Comparison of ENCODE assay signal across 20 cellular contexts in the genomic region with DNA sequence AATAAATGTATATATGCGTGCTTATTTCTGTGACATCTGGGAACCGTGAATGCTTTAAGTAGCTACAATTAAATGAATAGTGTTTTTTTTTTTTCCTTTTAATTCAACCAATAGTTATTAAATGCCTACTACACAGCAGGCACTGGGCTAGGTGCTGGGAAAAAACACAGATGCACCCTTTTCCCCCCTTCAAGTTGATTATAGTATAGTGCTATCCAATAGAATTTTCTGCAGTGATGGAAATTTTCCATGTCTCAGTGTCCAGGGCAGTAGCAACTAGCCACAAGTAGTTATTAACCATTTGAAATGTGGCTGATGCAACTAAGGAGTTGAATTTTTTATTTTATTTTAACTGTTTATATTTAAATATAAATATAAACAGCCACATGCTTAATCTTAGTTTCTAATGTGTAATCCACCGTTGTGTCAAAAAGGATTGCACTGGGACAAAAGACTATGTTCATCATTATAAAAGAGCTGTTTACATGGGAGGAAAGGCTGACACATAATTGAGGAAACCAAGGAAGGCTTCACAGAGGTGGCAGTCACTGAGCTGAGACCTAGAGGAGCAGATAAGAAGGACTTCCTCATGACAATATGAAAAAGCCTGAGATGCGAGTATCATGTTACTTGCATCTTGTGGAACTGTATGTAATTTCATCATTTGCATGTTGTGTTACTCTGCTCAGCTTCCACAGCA.
DNase-seq lines count a peak whose midpoint lies in the region; ATAC-seq, FAIRE-seq and TF ChIP-seq lines count a peak whose summit lies in the region.
"Had no signal": no experiment of that assay in that cellular context is flagged by ENCODE, and none has a peak within 500 bp of the region (broad histone marks: within the 10 kb centered on the region; RNA-seq: fewer than 3 reads in every experiment).

No MANE protein-coding gene starts in this region.

- no peaks in the 10 kb centered on the region for H3K9me1 ChIP-seq in K562 (ENCODE audit: control insufficient read depth, insufficient read depth, low read length)

- H2AFZ ChIP-seq in GM23338, result no peak overlapping the region
- no peak overlapping the region for H2AFZ ChIP-seq in K562 (ENCODE audit: low read depth, low read length)

- DNase-seq in A549 (ENCODE audit: low read depth in 1 of 2, low spot score in 1 of 2), result no peak
- no peak for DNase-seq in GM23338 (ENCODE audit: low spot score)
- peak; percentile 85 for DNase-seq in OCI-M1 (lab: John Stamatoyannopoulos, UW)
- DNase-seq in K562 (ENCODE audit: extremely low read depth in 1 of 4, low spot score in 3 of 4), result no peak
- no peak for DNase-seq in Right ventricle myocardium inferior (ENCODE audit: missing footprints)
- no peak for DNase-seq in cerebellum (ENCODE audit: low spot score)
- DNase-seq: ACHN, DND-41, H9, MV-4-11, NCI-H1417, NCI-H187, NCI-H446 treated with DMSO at 0.1 percent for 48 hours, NCI-H774, SIG-M5 had no signal

- TF ChIP-seq POLR2A in A549 (IDR thresholded peaks at IDR 0.05; ENCODE audit: low read length) (no peak), K562 (conservative IDR thresholded peaks at IDR 0.05) (no peak)

- TF ChIP-seq RAD21 in A549 (conservative IDR thresholded peaks at IDR 0.05 in 1 of 2, IDR thresholded peaks at IDR 0.05 in 1 of 2) (no peak), K562 (CRISPR knock-in tag; conservative IDR thresholded peaks at IDR 0.05 in 1 of 2, IDR thresholded peaks at IDR 0.05 in 1 of 2) (no peak)

- ATAC-seq in A549, result no peak
- no peak for ATAC-seq in GM23338
- no peak for ATAC-seq in K562
- ATAC-seq in HG03095 (IDR thresholded peaks at IDR 0.05; ENCODE audit: unreplicated experiment), result no peak
- ATAC-seq in GM18909 (IDR thresholded peaks at IDR 0.05; ENCODE audit: poor library complexity, unreplicated experiment), result no peak
- no peak for ATAC-seq in Right ventricle myocardium inferior

- H3K36me3 ChIP-seq in GM23338 (ENCODE audit: insufficient read depth) (no peaks in the 10 kb centered on the region), K562 (ENCODE audit: control insufficient read depth, insufficient read depth, low read length) (no peaks in the 10 kb centered on the region)

- peaks cover 4% of the 10 kb centered on the region for H3K27me3 Mint-ChIP-seq in GM23338 (ENCODE audit: insufficient read depth, low read depth, poor library complexity)

- H3F3A ChIP-seq in GM23338 (replicated peaks; ENCODE audit: low read depth), result no peaks in the 10 kb centered on the region

- H3K9me2 ChIP-seq in GM23338 (ENCODE audit: insufficient read depth), result no peaks in the 10 kb centered on the region

- H3K4me3 ChIP-seq in A549 (no peak overlapping the region), GM23338 (no peak overlapping the region), K562 (no peak overlapping the region)

- BruUV-seq in K562 (replicated peaks; lab: Mats Ljungman, UMichigan), result no TSS peak

- H3K9me3 ChIP-seq in A549, result no peaks in the 10 kb centered on the region
- H3K9me3 ChIP-seq in K562 (replicated peaks; ENCODE audit: control insufficient read depth, insufficient read depth, low read depth, low read length), result no peaks in the 10 kb centered on the region

- H3K27me3 ChIP-seq in GM23338 (ENCODE audit: insufficient read depth), result no peaks in the 10 kb centered on the region
- H3K27me3 ChIP-seq in K562 (ENCODE audit: control insufficient read depth in 2 of 2, insufficient read depth in 2 of 2, low read length in 2 of 2), result no peaks in the 10 kb centered on the region

- TF ChIP-seq CTCF in A549 (IDR thresholded peaks at IDR 0.05) (no peak), GM23338 (conservative IDR thresholded peaks at IDR 0.05; ENCODE audit: low read depth in 2 of 2) (no peak), K562 (IDR thresholded peaks at IDR 0.05 in 2 of 3, conservative IDR thresholded peaks at IDR 0.05 in 1 of 3; ENCODE audit: insufficient read depth in 2 of 3, low read depth in 1 of 3, low read length in 3 of 3) (no peak)

- H3K27ac Mint-ChIP-seq in GM23338, result peak overlapping the region; percentile 56
- H3K27ac Mint-ChIP-seq: CD14-positive monocyte, IgD-negative memory B cell had no signal

- H3K9ac ChIP-seq in K562 (ENCODE audit: insufficient read depth in 1 of 2, low read depth in 2 of 2, low read length in 2 of 2), result no peak overlapping the region

- intact Hi-C loops in K562 (cut with micrococcal nuclease), result no loop called here
- intact Hi-C loops in Right ventricle myocardium inferior (cut with DNase I), result no loop called here

- 82% methylated on average over 4 of the region's 4 CpGs for WGBS in A549 (ENCODE audit: missing lambda C conversion rate)
- 4% methylated on average over 3 of the region's 4 CpGs for WGBS in K562 (ENCODE audit: insufficient coverage, low coverage, missing lambda C conversion rate)

- CTCF ChIA-PET in A549 (lab: Yijun Ruan, JAX), result interaction anchor here (0.6 to 3.6 kb wide), 4 partner anchors 18 to 552 kb away, joined by 3 to 13 read pairs (median 6); no protein-coding TSS in a partner anchor
- CTCF ChIA-PET in K562 (lab: Yijun Ruan, JAX; ENCODE audit: low intra/inter-chr PET ratio), result no interaction called here

- H3K27ac ChIP-seq in A549 (no peak overlapping the region), GM23338 (ENCODE audit: low read depth) (no peak overlapping the region), K562 (ENCODE audit: extremely low read depth, low read depth, low read length) (no peak overlapping the region)
- H3K27ac ChIP-seq: HL-60 had no signal

- H3K4me1 ChIP-seq in A549, result no peaks in the 10 kb centered on the region
- peaks cover 58% of the 10 kb centered on the region for H3K4me1 ChIP-seq in GM23338 (ENCODE audit: insufficient read depth)
- H3K4me1 ChIP-seq in K562 (replicated peaks in 1 of 2; ENCODE audit: control insufficient read depth in 2 of 2, insufficient read depth in 2 of 2, low read length in 2 of 2), result no peaks in the 10 kb centered on the region

- peaks cover 69% of the 10 kb centered on the region for H3K4me1 Mint-ChIP-seq in GM23338
- H3K4me1 Mint-ChIP-seq: IgD-negative memory B cell had no signal

- no peaks in the 10 kb centered on the region; the same call in 2 of the 3 replicates for H3K36me3 Mint-ChIP-seq in GM23338 (ENCODE audit: low read depth)
- H3K36me3 Mint-ChIP-seq: IgD-negative memory B cell had no signal

- no peaks in the 10 kb centered on the region for H4K20me1 ChIP-seq in GM23338 (replicated peaks; ENCODE audit: insufficient read depth)
- H4K20me1 ChIP-seq in K562 (replicated peaks; ENCODE audit: control insufficient read depth, insufficient read depth, low read length), result no peaks in the 10 kb centered on the region

- H3K4me2 ChIP-seq in A549, result no peak overlapping the region
- no peak overlapping the region for H3K4me2 ChIP-seq in GM23338
- no peak overlapping the region for H3K4me2 ChIP-seq in K562 (ENCODE audit: insufficient read depth, low read length)

- no peak for TF ChIP-seq EP300 in A549 (IDR thresholded peaks at IDR 0.05)
- TF ChIP-seq EP300 in K562 (IDR thresholded peaks at IDR 0.05; ENCODE audit: low read length), result no peak

- H3K79me2 ChIP-seq in GM23338 (replicated peaks; ENCODE audit: insufficient read depth) (no peaks in the 10 kb centered on the region), K562 (ENCODE audit: control insufficient read depth, insufficient read depth, low read length) (no peaks in the 10 kb centered on the region)

- POLR2A ChIA-PET in A549 (lab: Yijun Ruan, JAX), result no interaction called here
- POLR2A ChIA-PET in K562 (lab: Yijun Ruan, JAX), result no interaction called here

- in situ Hi-C loops in K562 (cut with MboI), result no loop called here

- H3K4me3 Mint-ChIP-seq in GM23338, result no peak overlapping the region
- H3K4me3 Mint-ChIP-seq: CD14-positive monocyte, H9, IgD-negative memory B cell had no signal

- H3K9me3 Mint-ChIP-seq in GM23338, result no peaks in the 10 kb centered on the region
- H3K9me3 Mint-ChIP-seq: CD14-positive monocyte, H9 had no signal

- FAIRE-seq in A549 (lab: Jason Lieb, UNC) (no peak), K562 (lab: Jason Lieb, UNC) (no peak)

TF ChIP-seq in A549, 52 proteins besides CTCF, POLR2A, EP300 and RAD21:
- TF ChIP-seq ZFP36 (IDR thresholded peaks at IDR 0.05; ENCODE audit: borderline replicate concordance, partially characterized antibody), result peak; percentile 50
- TF ChIP-seq SMC3 (IDR thresholded peaks at IDR 0.05), result no peak

TF ChIP-seq in GM23338, 12 proteins besides CTCF, POLR2A, EP300 and RAD21 (continues in another document):
- TF ChIP-seq, protein P1, sequence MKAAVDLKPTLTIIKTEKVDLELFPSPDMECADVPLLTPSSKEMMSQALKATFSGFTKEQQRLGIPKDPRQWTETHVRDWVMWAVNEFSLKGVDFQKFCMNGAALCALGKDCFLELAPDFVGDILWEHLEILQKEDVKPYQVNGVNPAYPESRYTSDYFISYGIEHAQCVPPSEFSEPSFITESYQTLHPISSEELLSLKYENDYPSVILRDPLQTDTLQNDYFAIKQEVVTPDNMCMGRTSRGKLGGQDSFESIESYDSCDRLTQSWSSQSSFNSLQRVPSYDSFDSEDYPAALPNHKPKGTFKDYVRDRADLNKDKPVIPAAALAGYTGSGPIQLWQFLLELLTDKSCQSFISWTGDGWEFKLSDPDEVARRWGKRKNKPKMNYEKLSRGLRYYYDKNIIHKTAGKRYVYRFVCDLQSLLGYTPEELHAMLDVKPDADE (IDR thresholded peaks at IDR 0.05), result no peak
